Comparison of ENCODE assay signal across 10 cellular contexts in genomic region chr3:20061331-20061730, GRCh38. TPM values are rescaled to one million over a fixed set of nuclear protein-coding genes. Genes with fewer than 3 reads are reported as not detected.
DNase-seq lines count a peak whose midpoint lies in the region; ATAC-seq lines count a peak whose summit lies in the region.
"Had no signal": no experiment of that assay in that cellular context is flagged by ENCODE, and none has a peak within 500 bp of the region (broad histone marks: within the 10 kb centered on the region; RNA-seq: fewer than 3 reads in every experiment).

No MANE protein-coding gene starts in this region.

- no peaks in the 10 kb centered on the region for H3K27me3 Mint-ChIP-seq in activated CD4-positive, alpha-beta T cell treated with anti-CD3 and anti-CD28 coated beads, Interleukin-2, amount 10 ng/mL, durations not matched to agents 24 days and 14 days
- H3K27me3 Mint-ChIP-seq in stimulated activated naive CD8-positive, alpha-beta T cell treated with anti-CD3 and anti-CD28 coated beads, Interleukin-15, amount 100 ng/mL, for 72 hours, result no peaks in the 10 kb centered on the region

- peak overlapping the region; percentile 30 for H3K27ac ChIP-seq in caudate nucleus (ENCODE audit: low read depth, low read length)

- intact Hi-C loops in activated CD4-positive, alpha-beta T cell treated with anti-CD3 and anti-CD28 coated beads, Interleukin-2, amount 10 ng/mL, durations not matched to agents 24 days and 14 days (cut with micrococcal nuclease), result loop anchor here (1.0 kb wide), 3 partner anchors 114 to 130 kb away; partner anchors contain the start of genes RAB5A and SGO1

- ATAC-seq in HG03342 (IDR thresholded peaks at IDR 0.05; ENCODE audit: unreplicated experiment), result peak; percentile 16
- no peak for ATAC-seq in stimulated activated naive CD8-positive, alpha-beta T cell treated with anti-CD3 and anti-CD28 coated beads, Interleukin-15, amount 100 ng/mL, for 72 hours
- ATAC-seq: Panc1 had no signal

- peaks cover 3% of the 10 kb centered on the region for H3K9me3 Mint-ChIP-seq in activated CD4-positive, alpha-beta T cell treated with anti-CD3 and anti-CD28 coated beads, Interleukin-2, amount 10 ng/mL, durations not matched to agents 24 days and 14 days
- H3K9me3 Mint-ChIP-seq in stimulated activated naive CD8-positive, alpha-beta T cell treated with anti-CD3 and anti-CD28 coated beads, Interleukin-15, amount 100 ng/mL, for 72 hours, result no peaks in the 10 kb centered on the region

- no peak for DNase-seq in activated CD4-positive, alpha-beta T cell treated with anti-CD3 and anti-CD28 coated beads, Interleukin-2, amount 10 ng/mL, durations not matched to agents 24 days and 14 days
- no peak for DNase-seq in activated CD4-positive, alpha-beta T cell treated with anti-CD3 and anti-CD28 coated beads for 48 hours
- DNase-seq in caudate nucleus (lab: John Stamatoyannopoulos, UW) (no peak), amniotic stem cell (lab: John Stamatoyannopoulos, UW) (no peak), hepatic stellate cell (ENCODE audit: low spot score) (no peak)
- DNase-seq in stimulated activated naive CD8-positive, alpha-beta T cell treated with anti-CD3 and anti-CD28 coated beads, Interleukin-15, amount 100 ng/mL, for 72 hours, result no peak
- no peak for DNase-seq in activated CD8-positive, alpha-beta memory T cell treated with anti-CD3 and anti-CD28 coated beads, Interleukin-2, amount 50 U/mL, for 4 hours

- H3K27ac Mint-ChIP-seq in activated CD4-positive, alpha-beta T cell treated with anti-CD3 and anti-CD28 coated beads, Interleukin-2, amount 10 ng/mL, durations not matched to agents 24 days and 14 days, result peak overlapping the region; percentile 69
- no peak overlapping the region for H3K27ac Mint-ChIP-seq in stimulated activated naive CD8-positive, alpha-beta T cell treated with anti-CD3 and anti-CD28 coated beads, Interleukin-15, amount 100 ng/mL, for 72 hours

- H3K4me3 Mint-ChIP-seq in activated CD4-positive, alpha-beta T cell treated with anti-CD3 and anti-CD28 coated beads, Interleukin-2, amount 10 ng/mL, durations not matched to agents 24 days and 14 days, result peak overlapping the region; percentile 52
- peak overlapping the region; percentile 5 to 21 for H3K4me3 Mint-ChIP-seq in stimulated activated naive CD8-positive, alpha-beta T cell treated with anti-CD3 and anti-CD28 coated beads, Interleukin-15, amount 100 ng/mL, for 72 hours

- peaks cover 38% of the 10 kb centered on the region for H3K4me1 Mint-ChIP-seq in activated CD4-positive, alpha-beta T cell treated with anti-CD3 and anti-CD28 coated beads, Interleukin-2, amount 10 ng/mL, durations not matched to agents 24 days and 14 days
- peaks cover 42% of the 10 kb centered on the region for H3K4me1 Mint-ChIP-seq in stimulated activated naive CD8-positive, alpha-beta T cell treated with anti-CD3 and anti-CD28 coated beads, Interleukin-15, amount 100 ng/mL, for 72 hours

- peaks cover 16% of the 10 kb centered on the region for H3K36me3 Mint-ChIP-seq in activated CD4-positive, alpha-beta T cell treated with anti-CD3 and anti-CD28 coated beads, Interleukin-2, amount 10 ng/mL, durations not matched to agents 24 days and 14 days (ENCODE audit: low read depth)

RNA-seq across cellular contexts. Expression of gene KAT2B, which starts 21.1 kb away (rescaled TPM):
- total RNA-seq in activated CD4-positive, alpha-beta T cell treated with anti-CD3 and anti-CD28 coated beads, Interleukin-2, amount 10 ng/mL, durations not matched to agents 24 days and 14 days, result 23.3 and 27.9 TPM in 2 replicates

RNA-seq across cellular contexts. Expression of gene PP2D1, which starts 49.3 kb away (rescaled TPM):
- total RNA-seq in activated CD4-positive, alpha-beta T cell treated with anti-CD3 and anti-CD28 coated beads, Interleukin-2, amount 10 ng/mL, durations not matched to agents 24 days and 14 days, result not detected in 2 replicates
- total RNA-seq: ovary had no signal
